20 cellular contexts compared by ENCODE assay signal in the genomic region with DNA sequence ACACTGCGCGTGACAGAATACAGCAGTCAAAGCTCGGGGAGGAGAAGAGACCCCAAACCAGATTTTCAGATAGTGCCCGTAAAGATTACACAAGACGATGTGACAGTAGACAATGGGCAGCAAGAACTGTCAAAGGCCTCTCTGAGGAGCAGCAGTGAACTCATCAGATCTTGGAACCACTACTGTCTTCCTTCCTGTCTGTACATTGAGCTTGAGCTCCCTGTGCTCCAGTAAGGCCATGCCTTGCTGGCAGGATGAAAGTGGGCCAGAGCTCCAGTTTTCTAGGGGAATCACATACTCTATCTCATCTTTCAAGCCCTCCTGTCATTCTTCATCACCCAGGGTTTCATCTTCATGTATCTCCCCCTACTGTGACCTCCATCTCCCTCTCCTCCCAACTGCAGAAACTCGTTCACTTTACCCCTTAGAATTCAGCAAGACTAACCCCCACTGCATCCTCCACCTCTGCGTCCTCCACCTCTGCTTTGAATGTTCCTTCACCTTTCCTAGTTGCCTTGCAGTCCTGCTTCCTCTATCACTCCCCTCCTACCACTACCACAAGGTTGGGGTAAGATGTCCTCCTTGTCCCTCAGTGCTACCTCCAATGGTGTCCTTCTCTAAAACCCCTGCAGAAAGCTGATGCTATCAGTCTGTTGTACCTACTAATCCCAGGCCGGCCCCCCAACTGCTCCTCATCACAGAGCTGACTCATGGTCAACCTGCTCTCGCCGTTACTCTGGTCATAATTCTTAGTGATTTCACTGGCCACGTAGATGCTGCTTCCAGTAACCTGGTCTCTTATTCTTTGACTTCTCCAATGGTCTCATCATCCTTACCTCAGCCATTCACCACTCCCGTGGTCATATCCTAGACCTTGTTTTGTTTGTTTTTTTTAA. TPM values are rescaled to one million over a fixed set of nuclear protein-coding genes. Genes with fewer than 3 reads are reported as not detected.
DNase-seq lines count a peak whose midpoint lies in the region; ATAC-seq and TF ChIP-seq lines count a peak whose summit lies in the region.
"Had no signal": no experiment of that assay in that cellular context is flagged by ENCODE, and none has a peak within 500 bp of the region (broad histone marks: within the 10 kb centered on the region; RNA-seq: fewer than 3 reads in every experiment).

No MANE protein-coding gene starts in this region.

- peaks cover 16% of the 10 kb centered on the region for H3K9me3 Mint-ChIP-seq in mesothelial cell of epicardium
- no peaks in the 10 kb centered on the region for H3K9me3 Mint-ChIP-seq in activated T-cell treated with anti-CD3 and anti-CD28 coated beads, Interleukin-2, amount 50 U/mL, for 4 hours
- H3K9me3 Mint-ChIP-seq: activated naive CD4-positive, alpha-beta T cell treated with anti-CD3 and anti-CD28 coated beads, Interleukin-2, amount 50 U/mL, for 72 hours had no signal

- H3K36me3 ChIP-seq in cardiac muscle cell (peaks cover 32% of the 10 kb centered on the region), lower lobe of right lung (peaks cover 31% of the 10 kb centered on the region)

- H3K9me3 ChIP-seq in cardiac muscle cell (ENCODE audit: low read depth) (no peaks in the 10 kb centered on the region), T-helper 17 cell (ENCODE audit: control insufficient read depth, low read length, poor library complexity, severe bottlenecking) (no peaks in the 10 kb centered on the region), lower lobe of right lung (no peaks in the 10 kb centered on the region)
- H3K9me3 ChIP-seq: ascending aorta, Peyer's patch, SJSA1, suprapubic skin had no signal

- H3K27me3 Mint-ChIP-seq in T-helper 17 cell, result no peaks in the 10 kb centered on the region
- no peaks in the 10 kb centered on the region for H3K27me3 Mint-ChIP-seq in mesothelial cell of epicardium (ENCODE audit: low read depth)
- H3K27me3 Mint-ChIP-seq in activated T-cell treated with anti-CD3 and anti-CD28 coated beads, Interleukin-2, amount 50 U/mL, for 4 hours (ENCODE audit: low read depth), result no peaks in the 10 kb centered on the region

- TF ChIP-seq CTCF in cardiac muscle cell (IDR thresholded peaks at IDR 0.05; ENCODE audit: low read depth, low read length) (no peak), mesothelial cell of epicardium (IDR thresholded peaks at IDR 0.05; ENCODE audit: unreplicated experiment) (no peak), lower lobe of right lung (IDR thresholded peaks at IDR 0.05) (no peak)

- H3K4me1 ChIP-seq in cardiac muscle cell (ENCODE audit: low read depth) (no peaks in the 10 kb centered on the region), lower lobe of right lung (no peaks in the 10 kb centered on the region)
- H3K4me1 ChIP-seq: ascending aorta, Peyer's patch, SJSA1 had no signal

- H3K27me3 ChIP-seq in cardiac muscle cell (no peaks in the 10 kb centered on the region), lower lobe of right lung (ENCODE audit: low read depth) (no peaks in the 10 kb centered on the region)
- H3K27me3 ChIP-seq: ascending aorta, Peyer's patch, SJSA1, suprapubic skin had no signal

- H3K4me3 ChIP-seq in cardiac muscle cell (no peak overlapping the region), lower lobe of right lung (no peak overlapping the region)
- H3K4me3 ChIP-seq: ascending aorta, Peyer's patch, SJSA1, suprapubic skin had no signal

- DNase-seq in cardiac muscle cell (ENCODE audit: low read depth in 1 of 2, low spot score in 1 of 2) (no peak), left cardiac atrium (no peak), T-helper 17 cell (no peak), mesothelial cell of epicardium (ENCODE audit: low spot score in 2 of 2, unreplicated experiment in 2 of 2) (no peak), pons (ENCODE audit: low spot score) (no peak), lower lobe of right lung (no peak)
- DNase-seq in activated T-cell treated with anti-CD3 and anti-CD28 coated beads, Interleukin-2, amount 50 U/mL, for 4 hours, result no peak
- DNase-seq: activated CD4-positive, alpha-beta T cell treated with anti-CD3 and anti-CD28 coated beads for 4 hours; NCI-H1694; NCI-H2171 treated with DMSO at 0.1 percent for 48 hours; NCI-H524; occipital lobe; Peyer's patch; T-helper 1 cell had no signal

- no peak for ATAC-seq in left cardiac atrium
- ATAC-seq in T-helper 17 cell, result no peak
- no peak for ATAC-seq in HG03460 (IDR thresholded peaks at IDR 0.05; ENCODE audit: unreplicated experiment)
- no peak for ATAC-seq in lower lobe of right lung
- no peak for ATAC-seq in activated T-cell treated with anti-CD3 and anti-CD28 coated beads, Interleukin-2, amount 50 U/mL, for 4 hours
- ATAC-seq: activated naive CD4-positive, alpha-beta T cell treated with anti-CD3 and anti-CD28 coated beads, Interleukin-2, amount 50 U/mL, for 72 hours; HCT116 had no signal

- peaks cover 20% of the 10 kb centered on the region for H3K4me1 Mint-ChIP-seq in T-helper 17 cell
- H3K4me1 Mint-ChIP-seq in mesothelial cell of epicardium, result peaks cover 1% of the 10 kb centered on the region
- H3K4me1 Mint-ChIP-seq in activated T-cell treated with anti-CD3 and anti-CD28 coated beads, Interleukin-2, amount 50 U/mL, for 4 hours (ENCODE audit: low read depth), result no peaks in the 10 kb centered on the region

- no peak overlapping the region for H3K27ac Mint-ChIP-seq in T-helper 17 cell
- peak overlapping the region; percentile 19 for H3K27ac Mint-ChIP-seq in mesothelial cell of epicardium

- intact Hi-C loops in left cardiac atrium (cut with DNase I) (no loop called here), lower lobe of right lung (cut with DNase I) (no loop called here)

- peak overlapping the region; percentile 41 for H3K27ac ChIP-seq in cardiac muscle cell
- no peak overlapping the region for H3K27ac ChIP-seq in lower lobe of right lung
- H3K27ac ChIP-seq: ascending aorta, Peyer's patch, SJSA1, suprapubic skin had no signal

- H3K36me3 Mint-ChIP-seq in T-helper 17 cell (ENCODE audit: low read depth), result peaks cover 16% of the 10 kb centered on the region
- H3K36me3 Mint-ChIP-seq in mesothelial cell of epicardium, result peaks cover 42% of the 10 kb centered on the region
- peaks cover 23% of the 10 kb centered on the region for H3K36me3 Mint-ChIP-seq in activated T-cell treated with anti-CD3 and anti-CD28 coated beads, Interleukin-2, amount 50 U/mL, for 4 hours (ENCODE audit: insufficient read depth)

- H3K4me3 Mint-ChIP-seq in T-helper 17 cell, result peak overlapping the region; percentile 21
- no peak overlapping the region for H3K4me3 Mint-ChIP-seq in mesothelial cell of epicardium
- no peak overlapping the region for H3K4me3 Mint-ChIP-seq in activated T-cell treated with anti-CD3 and anti-CD28 coated beads, Interleukin-2, amount 50 U/mL, for 4 hours

RNA-seq across cellular contexts. Expression of a gene that starts 22.4 kb away (rescaled TPM):
- total RNA-seq in cardiac muscle cell, result 18.1 and 20.2 TPM in 2 replicates
- 28.0 and 34.4 TPM in 2 replicates for polyA plus RNA-seq in cardiac muscle cell
- 10 to 100 TPM; 12.9 to 15.4 TPM for total RNA-seq in left cardiac atrium
- total RNA-seq in T-helper 17 cell, result 1 to 10 TPM; 2.6 to 2.7 TPM
- total RNA-seq in mesothelial cell of epicardium, result 8.0 to 8.7 TPM (median 8.1 TPM) in 3 replicates
- 11.1 TPM for total RNA-seq in lower lobe of right lung
- 1 to 10 TPM; 5.5 to 7.4 (median 5.7) TPM for total RNA-seq in activated T-cell treated with anti-CD3 and anti-CD28 coated beads, Interleukin-2, amount 50 U/mL, for 4 hours

RNA-seq across cellular contexts. Expression of a gene that starts 22.5 kb away (rescaled TPM):
- total RNA-seq in cardiac muscle cell (2,722 and 3,253 TPM in 2 replicates), left cardiac atrium (1,000 to 10,000 TPM; 1,012 to 1,091 TPM), T-helper 17 cell (1,000 to 10,000 TPM; 1,887 to 2,036 TPM), mesothelial cell of epicardium (1,989 to 2,052 TPM (median 2,046 TPM) in 3 replicates), lower lobe of right lung (1,413 TPM)
- polyA plus RNA-seq in cardiac muscle cell, result 1,419 and 1,837 TPM in 2 replicates
- total RNA-seq in activated T-cell treated with anti-CD3 and anti-CD28 coated beads, Interleukin-2, amount 50 U/mL, for 4 hours, result 1,000 to 10,000 TPM; 2,279 to 2,502 (median 2,371) TPM

RNA-seq across cellular contexts. Expression of a gene that starts 50.7 kb away (rescaled TPM):
- total RNA-seq in cardiac muscle cell (11.9 and 18.8 TPM in 2 replicates), left cardiac atrium (10 to 100 TPM; 23.8 to 46.8 TPM), T-helper 17 cell (100 to 1,000 TPM; 132 to 171 TPM), mesothelial cell of epicardium (26.1 to 29.2 TPM (median 27.3 TPM) in 3 replicates), lower lobe of right lung (53.7 TPM)
- 12.5 and 26.9 TPM in 2 replicates for polyA plus RNA-seq in cardiac muscle cell
- 1 to 10 TPM; 5.4 to 6.5 (median 6.0) TPM for total RNA-seq in activated T-cell treated with anti-CD3 and anti-CD28 coated beads, Interleukin-2, amount 50 U/mL, for 4 hours
